13 cellular contexts compared by ENCODE assay signal in the genomic region with DNA sequence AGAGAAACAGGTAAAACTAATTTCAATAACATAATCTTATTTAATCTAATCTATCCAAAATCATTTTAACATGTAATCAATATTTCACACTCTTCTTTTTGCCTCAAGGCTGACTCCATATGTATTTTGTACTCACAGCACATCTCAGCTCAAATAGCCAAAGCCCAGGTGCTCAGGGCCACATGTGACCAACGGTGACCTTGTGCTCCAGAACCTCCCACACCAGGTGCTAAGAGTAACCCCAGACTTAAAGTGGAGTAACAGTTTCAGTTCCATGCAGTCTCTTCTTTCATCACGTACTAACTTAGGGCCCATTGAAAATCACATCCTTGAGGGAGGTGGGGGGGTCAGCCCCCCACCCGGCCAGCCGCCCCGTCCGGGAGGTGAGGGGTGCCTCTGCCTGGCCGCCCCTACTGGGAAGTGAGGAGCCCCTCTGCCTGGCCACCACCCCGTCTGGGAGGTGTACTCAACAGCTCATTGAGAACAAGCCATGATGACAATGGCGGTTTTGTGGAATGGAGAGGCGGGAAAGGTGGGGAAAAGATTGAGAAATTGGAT.
A peak's percentile ranks its signal among the peaks of the same experiment; 100 is the strongest.
DNase-seq lines count a peak whose midpoint lies in the region; ATAC-seq and TF ChIP-seq lines count a peak whose summit lies in the region.
"Had no signal": no experiment of that assay in that cellular context is flagged by ENCODE, and none has a peak within 500 bp of the region (broad histone marks: within the 10 kb centered on the region; RNA-seq: fewer than 3 reads in every experiment).

No MANE protein-coding gene starts in this region.

- H4K20me1 ChIP-seq in OCI-LY3 (ENCODE audit: insufficient read depth, low read length) = peaks cover 10% of the 10 kb centered on the region; the same call in 1 of the 2 replicates

- H3K79me2 ChIP-seq in OCI-LY3 (ENCODE audit: low read length) = no peaks in the 10 kb centered on the region

- peak overlapping the region; percentile 20; the same call in 1 of the 2 replicates for H3K27ac ChIP-seq in OCI-LY3 (ENCODE audit: low read length)
- H3K27ac ChIP-seq: HL-60 had no signal

- H3K9ac ChIP-seq in OCI-LY3 (ENCODE audit: low read length) = no peak overlapping the region

- DNase-seq in GM12865 (ENCODE audit: low read depth) (peak; percentile 65), T-helper 9 cell (no peak), 8988T (no peak)
- no peak for DNase-seq in stimulated activated CD4-positive, alpha-beta T cell treated with anti-CD3 and anti-CD28 coated beads, Interleukin-2, amount 100 ng/mL, for 24 hours
- DNase-seq in stimulated activated CD4-positive, alpha-beta T cell treated with anti-CD3 and anti-CD28 coated beads, Interleukin-4, amount 100 ng/mL, for 24 hours = no peak
- DNase-seq: CD8-positive, alpha-beta memory T cell; NCI-H187; OCI-M1; posterior cingulate gyrus had no signal

- no peaks in the 10 kb centered on the region for H3K9me3 ChIP-seq in OCI-LY3 (ENCODE audit: insufficient read depth, low read length)

- peak overlapping the region; percentile 64 for H3K4me2 ChIP-seq in OCI-LY3 (ENCODE audit: low read length)

- H2AFZ ChIP-seq in OCI-LY3 (ENCODE audit: low read depth, low read length) = no peak overlapping the region

- no peaks in the 10 kb centered on the region for H3K27me3 ChIP-seq in OCI-LY3 (ENCODE audit: low read depth, low read length)

- peaks cover 49% of the 10 kb centered on the region for H3K36me3 ChIP-seq in OCI-LY3 (replicated peaks; ENCODE audit: low read depth, low read length)

- peaks cover 26% of the 10 kb centered on the region for H3K4me1 ChIP-seq in OCI-LY3 (ENCODE audit: low read length)

- TF ChIP-seq CTCF in GM12865 (IDR thresholded peaks at IDR 0.05; ENCODE audit: insufficient read depth, low read depth, low read length, missing control alignments) (no peak), OCI-LY3 (IDR thresholded peaks at IDR 0.05; ENCODE audit: low read depth, low read length) (no peak)

- peak; percentile 37 for ATAC-seq in GM18907 (IDR thresholded peaks at IDR 0.05; ENCODE audit: unreplicated experiment)
- ATAC-seq in HG02759 (IDR thresholded peaks at IDR 0.05; ENCODE audit: unreplicated experiment) = peak; percentile 31

- H3K4me3 ChIP-seq in GM12865 (ENCODE audit: low read depth, low read length) = no peak overlapping the region
- peak overlapping the region; percentile 39; the same call in 1 of the 2 replicates for H3K4me3 ChIP-seq in OCI-LY3 (ENCODE audit: low read length)
